9 cellular contexts compared by ENCODE assay signal in genomic region chr14:105857816-105858675, GRCh38.
DNase-seq lines count a peak whose midpoint lies in the region; ATAC-seq and TF ChIP-seq lines count a peak whose summit lies in the region.
"Had no signal": no experiment of that assay in that cellular context is flagged by ENCODE, and none has a peak within 500 bp of the region (broad histone marks: within the 10 kb centered on the region; RNA-seq: fewer than 3 reads in every experiment).

No MANE protein-coding gene starts in this region.

- no peaks in the 10 kb centered on the region for H3K79me1 ChIP-seq in H9 (ENCODE audit: insufficient read depth, low read depth, low read length, poor library complexity, severe bottlenecking)

- H3K18ac ChIP-seq in H9 (ENCODE audit: insufficient read length, low read depth, low read length): no peak overlapping the region

- H2BK15ac ChIP-seq in H9 (ENCODE audit: low read depth, low read length): no peak overlapping the region

- intact Hi-C loops in activated naive CD4-positive, alpha-beta T cell treated with anti-CD3 and anti-CD28 coated beads for 36 hours (cut with micrococcal nuclease): no loop called here

- no peak overlapping the region for H3T11ph ChIP-seq in H9 (ENCODE audit: low read length)

- CTCF ChIA-PET in activated naive CD4-positive, alpha-beta T cell treated with anti-CD3 and anti-CD28 coated beads for 36 hours (lab: Charles Lee): interaction anchor here (0.5 to 0.6 kb wide), 2 partner anchors 142 to 942 kb away, joined by 3 to 4 read pairs; no protein-coding TSS in a partner anchor

- H2BK20ac ChIP-seq in H9 (ENCODE audit: low read depth, low read length, poor library complexity, severe bottlenecking): no peak overlapping the region

- no peak overlapping the region for H3K4me3 Mint-ChIP-seq in H9
- peak overlapping the region; percentile 29 for H3K4me3 Mint-ChIP-seq in activated naive CD4-positive, alpha-beta T cell treated with anti-CD3 and anti-CD28 coated beads for 36 hours

- peaks cover 7% of the 10 kb centered on the region for H3K27me3 Mint-ChIP-seq in H9 (ENCODE audit: low read depth)
- peaks cover 22% of the 10 kb centered on the region for H3K27me3 Mint-ChIP-seq in activated naive CD4-positive, alpha-beta T cell treated with anti-CD3 and anti-CD28 coated beads for 36 hours (ENCODE audit: low read depth)

- H3K4me3 ChIP-seq in BLaER1 treated with 17β-estradiol and CSF1 and Interleukin-3, amounts not matched to agents 10 nM and 100 nM: peak overlapping the region in 9 of 10 experiments; percentile 32 to 92 (median 69); a peak in 19 of 20 replicates
- peak overlapping the region; percentile 60 for H3K4me3 ChIP-seq in mononuclear cell (ENCODE audit: low read length)

- no peaks in the 10 kb centered on the region; a peak in 2 of 22 replicates for H3K9me3 ChIP-seq in BLaER1 treated with 17β-estradiol and CSF1 and Interleukin-3, amounts not matched to agents 10 nM and 100 nM (replicated peaks in 1 of 11)
- H3K9me3 ChIP-seq in H9 (ENCODE audit: control insufficient read depth, low read depth, low read length) (peaks cover 98% of the 10 kb centered on the region), mononuclear cell (ENCODE audit: low read depth, low read length) (no peaks in the 10 kb centered on the region)

- H4K8ac ChIP-seq in H9 (replicated peaks; ENCODE audit: insufficient read length, low read depth, low read length): no peak overlapping the region

- H3K4me1 ChIP-seq in BLaER1 treated with 17β-estradiol and CSF1 and Interleukin-3, amounts not matched to agents 10 nM and 100 nM: peaks cover 37 to 100% (median 85%) of the 10 kb centered on the region in 10 experiments
- H3K4me1 ChIP-seq in H9 (ENCODE audit: insufficient read depth, low read length) (no peaks in the 10 kb centered on the region), mononuclear cell (ENCODE audit: insufficient read depth, low read length) (peaks cover 16% of the 10 kb centered on the region)

- no peak overlapping the region for H3K4ac ChIP-seq in H9 (ENCODE audit: low read depth, low read length)

- WGBS in H9 (ENCODE audit: extremely low coverage, insufficient read length, low lambda C conversion rate): no CpG with 5 or more reads among the region's 9 CpGs

- peak overlapping the region; percentile 68 to 96 (median 83); a peak in 21 of 22 replicates for H3K9ac ChIP-seq in BLaER1 treated with 17β-estradiol and CSF1 and Interleukin-3, amounts not matched to agents 10 nM and 100 nM
- no peak overlapping the region for H3K9ac ChIP-seq in H9 (ENCODE audit: extremely low read depth, insufficient read length, low read length)

- H3K14ac ChIP-seq in H9 (ENCODE audit: insufficient read depth, low read length): no peak overlapping the region

- H3K27ac ChIP-seq in BLaER1 treated with 17β-estradiol and CSF1 and Interleukin-3, amounts not matched to agents 10 nM and 100 nM: peak overlapping the region; percentile 13 to 94 (median 86); a peak in 21 of 22 replicates
- H3K27ac ChIP-seq in H9 (ENCODE audit: insufficient read length, low read depth, low read length): no peak overlapping the region

- no peaks in the 10 kb centered on the region for H3K79me2 ChIP-seq in H9 (ENCODE audit: insufficient read depth, low read length)

- no peak overlapping the region for H4K5ac ChIP-seq in H9 (ENCODE audit: insufficient read length, low read depth, low read length)

- no peak overlapping the region for H2BK12ac ChIP-seq in H9 (ENCODE audit: insufficient read length, low read depth, low read length)

- peaks cover 0 to 84% (median 0%) of the 10 kb centered on the region in 11 experiments; a peak in 6 of 22 replicates for H3K27me3 ChIP-seq in BLaER1 treated with 17β-estradiol and CSF1 and Interleukin-3, amounts not matched to agents 10 nM and 100 nM
- H3K27me3 ChIP-seq in H9 (ENCODE audit: insufficient read depth, low read length) (no peaks in the 10 kb centered on the region), mononuclear cell (ENCODE audit: insufficient read depth, low read length) (peaks cover 13% of the 10 kb centered on the region)

- no peaks in the 10 kb centered on the region for H3K4me1 Mint-ChIP-seq in H9
- peaks cover 26% of the 10 kb centered on the region for H3K4me1 Mint-ChIP-seq in activated naive CD4-positive, alpha-beta T cell treated with anti-CD3 and anti-CD28 coated beads for 36 hours (ENCODE audit: low read depth)

- H3K23me2 ChIP-seq in H9 (ENCODE audit: insufficient read length, low read depth, low read length, poor library complexity, severe bottlenecking): no peaks in the 10 kb centered on the region

- no peak for TF ChIP-seq CTCF in H9 (conservative IDR thresholded peaks at IDR 0.05)

- H2BK120ac ChIP-seq in H9 (ENCODE audit: low read depth, low read length, poor library complexity, severe bottlenecking): no peak overlapping the region

- H2BK5ac ChIP-seq in H9 (ENCODE audit: insufficient read length, low read length): no peak overlapping the region

- no peak overlapping the region for H2AFZ ChIP-seq in H9 (ENCODE audit: low read length)

- H2AK5ac ChIP-seq in H9 (ENCODE audit: insufficient read length, low read length): no peak overlapping the region

- H3K56ac ChIP-seq in H9 (ENCODE audit: insufficient read length, low read depth, low read length): no peak overlapping the region

- H4K20me1 ChIP-seq in BLaER1 treated with 17β-estradiol and CSF1 and Interleukin-3, amounts not matched to agents 10 nM and 100 nM: peaks cover 0 to 78% (median 35%) of the 10 kb centered on the region in 11 experiments; a peak in 17 of 22 replicates
- no peaks in the 10 kb centered on the region for H4K20me1 ChIP-seq in H9 (ENCODE audit: control insufficient read depth, insufficient read depth, insufficient read length)

- peak; percentile 10 for DNase-seq in H9
- DNase-seq in activated naive CD4-positive, alpha-beta T cell treated with anti-CD3 and anti-CD28 coated beads for 36 hours: no peak
- no peak for DNase-seq in amygdala (lab: John Stamatoyannopoulos, UW)
- no peak for DNase-seq in NCI-H1930 (lab: John Stamatoyannopoulos, UW)
- DNase-seq: NCI-H1105 treated with DMSO at 0.1 percent for 48 hours had no signal

- H3K4me2 ChIP-seq in BLaER1 treated with 17β-estradiol and CSF1 and Interleukin-3, amounts not matched to agents 10 nM and 100 nM: peak overlapping the region; percentile 84 to 100 (median 98)
- H3K4me2 ChIP-seq in H9 (ENCODE audit: insufficient read depth, insufficient read length, low read length): no peak overlapping the region

- ATAC-seq in GM21529 (IDR thresholded peaks at IDR 0.05; ENCODE audit: unreplicated experiment) (no peak), GM18909 (IDR thresholded peaks at IDR 0.05; ENCODE audit: poor library complexity, unreplicated experiment) (no peak)

- H4K91ac ChIP-seq in H9 (ENCODE audit: insufficient read length, low read depth, low read length): no peak overlapping the region

- peaks cover 0 to 98% (median 23%) of the 10 kb centered on the region in 11 experiments; a peak in 15 of 22 replicates for H3K36me3 ChIP-seq in BLaER1 treated with 17β-estradiol and CSF1 and Interleukin-3, amounts not matched to agents 10 nM and 100 nM

- H3K23ac ChIP-seq in H9 (ENCODE audit: insufficient read length, low read depth, low read length): no peak overlapping the region

- peaks cover 21 to 24% (median 23%) of the 10 kb centered on the region in 3 experiments for H3K36me3 Mint-ChIP-seq in H9 (ENCODE audit: insufficient read depth in 1 of 3, low read depth in 3 of 3)
- no peaks in the 10 kb centered on the region for H3K36me3 Mint-ChIP-seq in activated naive CD4-positive, alpha-beta T cell treated with anti-CD3 and anti-CD28 coated beads for 36 hours (ENCODE audit: low read depth)

- H3K27ac Mint-ChIP-seq in H9: no peak overlapping the region
- no peak overlapping the region for H3K27ac Mint-ChIP-seq in activated naive CD4-positive, alpha-beta T cell treated with anti-CD3 and anti-CD28 coated beads for 36 hours

- peaks cover 90 to 99% of the 10 kb centered on the region in 2 experiments for H3K9me3 Mint-ChIP-seq in H9
- no peaks in the 10 kb centered on the region for H3K9me3 Mint-ChIP-seq in activated naive CD4-positive, alpha-beta T cell treated with anti-CD3 and anti-CD28 coated beads for 36 hours
